1 cellular context compared by ENCODE assay signal in the genomic region with DNA sequence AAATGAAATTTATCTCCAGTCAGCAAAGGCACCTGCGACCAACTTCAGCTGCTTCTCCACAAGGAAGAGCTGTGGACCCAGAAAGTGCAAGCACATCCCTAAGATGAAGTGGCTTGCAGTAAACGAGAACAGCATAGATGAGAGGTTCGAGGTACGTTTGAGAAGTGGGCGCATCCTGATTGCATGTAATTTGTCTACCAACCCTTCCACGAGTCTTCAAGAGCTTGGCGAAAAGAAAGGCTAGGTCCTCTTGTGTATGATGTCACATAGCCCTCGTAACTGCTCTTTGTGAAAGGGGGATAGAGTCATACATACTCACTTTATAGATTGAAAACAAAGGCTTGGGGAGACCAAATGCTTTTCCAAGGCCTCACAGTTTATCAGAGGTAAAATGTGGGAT.
TF ChIP-seq lines count a peak whose summit lies in the region.

No MANE protein-coding gene starts in this region.

TF ChIP-seq in SK-N-SH treated with all-trans-retinoic acid at 6 μM for 48 hours, 23 proteins besides CTCF, POLR2A, EP300 and RAD21 (continued from another document):
- TF ChIP-seq, protein P1, sequence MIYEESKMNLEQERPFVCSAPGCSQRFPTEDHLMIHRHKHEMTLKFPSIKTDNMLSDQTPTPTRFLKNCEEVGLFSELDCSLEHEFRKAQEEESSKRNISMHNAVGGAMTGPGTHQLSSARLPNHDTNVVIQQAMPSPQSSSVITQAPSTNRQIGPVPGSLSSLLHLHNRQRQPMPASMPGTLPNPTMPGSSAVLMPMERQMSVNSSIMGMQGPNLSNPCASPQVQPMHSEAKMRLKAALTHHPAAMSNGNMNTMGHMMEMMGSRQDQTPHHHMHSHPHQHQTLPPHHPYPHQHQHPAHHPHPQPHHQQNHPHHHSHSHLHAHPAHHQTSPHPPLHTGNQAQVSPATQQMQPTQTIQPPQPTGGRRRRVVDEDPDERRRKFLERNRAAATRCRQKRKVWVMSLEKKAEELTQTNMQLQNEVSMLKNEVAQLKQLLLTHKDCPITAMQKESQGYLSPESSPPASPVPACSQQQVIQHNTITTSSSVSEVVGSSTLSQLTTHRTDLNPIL (CRISPR knock-in tag; IDR thresholded peaks at IDR 0.05; ENCODE audit: low read depth), result no peak
- TF ChIP-seq ESRRG (CRISPR knock-in tag; IDR thresholded peaks at IDR 0.05) (no peak), RARB (CRISPR knock-in tag; IDR thresholded peaks at IDR 0.05) (no peak), TOX (CRISPR knock-in tag; IDR thresholded peaks at IDR 0.05; ENCODE audit: borderline replicate concordance) (no peak), ZFP3 (CRISPR knock-in tag; IDR thresholded peaks at IDR 0.05) (no peak), BACH2 (CRISPR knock-in tag; IDR thresholded peaks at IDR 0.05; ENCODE audit: borderline replicate concordance) (no peak)
- TF ChIP-seq, protein P2, sequence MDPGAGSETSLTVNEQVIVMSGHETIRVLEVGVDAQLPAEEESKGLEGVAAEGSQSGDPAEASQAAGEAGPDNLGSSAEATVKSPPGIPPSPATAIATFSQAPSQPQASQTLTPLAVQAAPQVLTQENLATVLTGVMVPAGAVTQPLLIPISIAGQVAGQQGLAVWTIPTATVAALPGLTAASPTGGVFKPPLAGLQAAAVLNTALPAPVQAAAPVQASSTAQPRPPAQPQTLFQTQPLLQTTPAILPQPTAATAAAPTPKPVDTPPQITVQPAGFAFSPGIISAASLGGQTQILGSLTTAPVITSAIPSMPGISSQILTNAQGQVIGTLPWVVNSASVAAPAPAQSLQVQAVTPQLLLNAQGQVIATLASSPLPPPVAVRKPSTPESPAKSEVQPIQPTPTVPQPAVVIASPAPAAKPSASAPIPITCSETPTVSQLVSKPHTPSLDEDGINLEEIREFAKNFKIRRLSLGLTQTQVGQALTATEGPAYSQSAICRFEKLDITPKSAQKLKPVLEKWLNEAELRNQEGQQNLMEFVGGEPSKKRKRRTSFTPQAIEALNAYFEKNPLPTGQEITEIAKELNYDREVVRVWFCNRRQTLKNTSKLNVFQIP (CRISPR knock-in tag; IDR thresholded peaks at IDR 0.05; ENCODE audit: borderline replicate concordance, low read depth), result no peak
- TF ChIP-seq, protein P3, sequence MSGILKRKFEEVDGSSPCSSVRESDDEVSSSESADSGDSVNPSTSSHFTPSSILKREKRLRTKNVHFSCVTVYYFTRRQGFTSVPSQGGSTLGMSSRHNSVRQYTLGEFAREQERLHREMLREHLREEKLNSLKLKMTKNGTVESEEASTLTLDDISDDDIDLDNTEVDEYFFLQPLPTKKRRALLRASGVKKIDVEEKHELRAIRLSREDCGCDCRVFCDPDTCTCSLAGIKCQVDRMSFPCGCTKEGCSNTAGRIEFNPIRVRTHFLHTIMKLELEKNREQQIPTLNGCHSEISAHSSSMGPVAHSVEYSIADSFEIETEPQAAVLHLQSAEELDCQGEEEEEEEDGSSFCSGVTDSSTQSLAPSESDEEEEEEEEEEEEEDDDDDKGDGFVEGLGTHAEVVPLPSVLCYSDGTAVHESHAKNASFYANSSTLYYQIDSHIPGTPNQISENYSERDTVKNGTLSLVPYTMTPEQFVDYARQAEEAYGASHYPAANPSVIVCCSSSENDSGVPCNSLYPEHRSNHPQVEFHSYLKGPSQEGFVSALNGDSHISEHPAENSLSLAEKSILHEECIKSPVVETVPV (CRISPR knock-in tag; IDR thresholded peaks at IDR 0.05), result no peak
- TF ChIP-seq, protein P4, sequence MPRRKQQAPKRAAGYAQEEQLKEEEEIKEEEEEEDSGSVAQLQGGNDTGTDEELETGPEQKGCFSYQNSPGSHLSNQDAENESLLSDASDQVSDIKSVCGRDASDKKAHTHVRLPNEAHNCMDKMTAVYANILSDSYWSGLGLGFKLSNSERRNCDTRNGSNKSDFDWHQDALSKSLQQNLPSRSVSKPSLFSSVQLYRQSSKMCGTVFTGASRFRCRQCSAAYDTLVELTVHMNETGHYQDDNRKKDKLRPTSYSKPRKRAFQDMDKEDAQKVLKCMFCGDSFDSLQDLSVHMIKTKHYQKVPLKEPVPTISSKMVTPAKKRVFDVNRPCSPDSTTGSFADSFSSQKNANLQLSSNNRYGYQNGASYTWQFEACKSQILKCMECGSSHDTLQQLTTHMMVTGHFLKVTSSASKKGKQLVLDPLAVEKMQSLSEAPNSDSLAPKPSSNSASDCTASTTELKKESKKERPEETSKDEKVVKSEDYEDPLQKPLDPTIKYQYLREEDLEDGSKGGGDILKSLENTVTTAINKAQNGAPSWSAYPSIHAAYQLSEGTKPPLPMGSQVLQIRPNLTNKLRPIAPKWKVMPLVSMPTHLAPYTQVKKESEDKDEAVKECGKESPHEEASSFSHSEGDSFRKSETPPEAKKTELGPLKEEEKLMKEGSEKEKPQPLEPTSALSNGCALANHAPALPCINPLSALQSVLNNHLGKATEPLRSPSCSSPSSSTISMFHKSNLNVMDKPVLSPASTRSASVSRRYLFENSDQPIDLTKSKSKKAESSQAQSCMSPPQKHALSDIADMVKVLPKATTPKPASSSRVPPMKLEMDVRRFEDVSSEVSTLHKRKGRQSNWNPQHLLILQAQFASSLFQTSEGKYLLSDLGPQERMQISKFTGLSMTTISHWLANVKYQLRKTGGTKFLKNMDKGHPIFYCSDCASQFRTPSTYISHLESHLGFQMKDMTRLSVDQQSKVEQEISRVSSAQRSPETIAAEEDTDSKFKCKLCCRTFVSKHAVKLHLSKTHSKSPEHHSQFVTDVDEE (CRISPR knock-in tag; IDR thresholded peaks at IDR 0.05), result no peak
